28 cellular contexts compared by ENCODE assay signal in the genomic region with DNA sequence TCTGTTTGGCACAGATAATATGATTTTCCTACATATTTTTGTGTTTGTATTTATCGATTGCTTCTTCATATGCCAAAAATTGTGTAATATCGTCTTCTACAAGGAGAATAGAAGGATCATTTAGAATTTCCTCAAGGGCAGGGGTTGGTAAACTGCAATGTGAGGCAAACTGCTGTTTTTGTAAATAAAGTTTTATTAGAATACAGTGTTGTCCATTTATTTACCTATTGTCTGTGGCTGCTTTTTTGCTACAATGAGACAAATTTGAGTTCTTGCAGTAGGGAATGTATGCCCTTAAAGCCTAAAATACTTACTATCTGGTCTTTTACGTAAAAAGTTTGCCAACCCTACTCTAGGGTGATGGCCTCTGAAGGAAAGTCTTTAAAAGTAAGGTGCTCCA.
DNase-seq lines count a peak whose midpoint lies in the region; ATAC-seq, FAIRE-seq and TF ChIP-seq lines count a peak whose summit lies in the region.
"Had no signal": no experiment of that assay in that cellular context is flagged by ENCODE, and none has a peak within 500 bp of the region (broad histone marks: within the 10 kb centered on the region; RNA-seq: fewer than 3 reads in every experiment).

No MANE protein-coding gene starts in this region.

- BruUV-seq in K562 (replicated peaks; lab: Mats Ljungman, UMichigan): no TSS peak

- no peak for TF ChIP-seq CTCF in K562 (IDR thresholded peaks at IDR 0.05 in 2 of 3, conservative IDR thresholded peaks at IDR 0.05 in 1 of 3; ENCODE audit: insufficient read depth in 2 of 3, low read depth in 1 of 3, low read length in 3 of 3)
- no peak for TF ChIP-seq CTCF in heart left ventricle (IDR thresholded peaks at IDR 0.05)

- peak; percentile 15 for FAIRE-seq in K562 (lab: Jason Lieb, UNC)
- FAIRE-seq: A204.1, A549, D721Med had no signal

- TF ChIP-seq POLR2A in K562 (conservative IDR thresholded peaks at IDR 0.05) (no peak), heart left ventricle (IDR thresholded peaks at IDR 0.05) (no peak)

- CTCF ChIA-PET in K562 (lab: Yijun Ruan, JAX; ENCODE audit: low intra/inter-chr PET ratio): no interaction called here

- H2AFZ ChIP-seq in K562 (ENCODE audit: low read depth, low read length): no peak overlapping the region

- TF ChIP-seq EP300 in K562 (IDR thresholded peaks at IDR 0.05; ENCODE audit: low read length): no peak

- no peak overlapping the region for H3K9ac ChIP-seq in K562 (ENCODE audit: insufficient read depth in 1 of 2, low read depth in 2 of 2, low read length in 2 of 2)
- H3K9ac ChIP-seq: BLaER1; BLaER1 treated with 17β-estradiol and CSF1 and Interleukin-3, amounts not matched to agents 10 nM and 100 nM had no signal

- intact Hi-C loops in K562 (cut with micrococcal nuclease) (no loop called here), heart left ventricle (cut with DNase I) (no loop called here)

- 98% methylated on average over 3 of the region's 3 CpGs for WGBS in K562 (ENCODE audit: insufficient coverage, low coverage, missing lambda C conversion rate)
- 68 to 87% (median 81%) methylated on average over 3 of the region's 3 CpGs for WGBS in heart left ventricle, 4 donors

- no peak overlapping the region for H3K4me3 ChIP-seq in K562
- no peak overlapping the region for H3K4me3 ChIP-seq in heart left ventricle
- H3K4me3 ChIP-seq: A549; BLaER1; BLaER1 treated with 17β-estradiol and CSF1 and Interleukin-3, amounts not matched to agents 10 nM and 100 nM had no signal

- peaks cover 85% of the 10 kb centered on the region for H3K36me3 ChIP-seq in K562 (ENCODE audit: control insufficient read depth, insufficient read depth, low read length)
- no peaks in the 10 kb centered on the region for H3K36me3 ChIP-seq in heart left ventricle
- H3K36me3 ChIP-seq: BE2C; BLaER1; BLaER1 treated with 17β-estradiol and CSF1 and Interleukin-3, amounts not matched to agents 10 nM and 100 nM had no signal

- H3K79me2 ChIP-seq in K562 (ENCODE audit: control insufficient read depth, insufficient read depth, low read length): peaks cover 96% of the 10 kb centered on the region

- H3K27me3 ChIP-seq in K562 (ENCODE audit: control insufficient read depth in 2 of 2, insufficient read depth in 2 of 2, low read length in 2 of 2): no peaks in the 10 kb centered on the region
- no peaks in the 10 kb centered on the region for H3K27me3 ChIP-seq in heart left ventricle
- H3K27me3 ChIP-seq: BE2C; BLaER1; BLaER1 treated with 17β-estradiol and CSF1 and Interleukin-3, amounts not matched to agents 10 nM and 100 nM had no signal

- no peaks in the 10 kb centered on the region for H4K20me1 ChIP-seq in K562 (replicated peaks; ENCODE audit: control insufficient read depth, insufficient read depth, low read length)
- H4K20me1 ChIP-seq: BLaER1; BLaER1 treated with 17β-estradiol and CSF1 and Interleukin-3, amounts not matched to agents 10 nM and 100 nM had no signal

- DNase-seq in K562 (ENCODE audit: extremely low read depth in 1 of 4, low spot score in 3 of 4): no peak
- no peak for DNase-seq in heart left ventricle
- DNase-seq: 8988T; ACHN; AML-193; BE2C; C1 segment of cervical spinal cord; Caco-2; Calu3; CD4-positive, alpha-beta T cell; CD4-positive, CD25-positive, alpha-beta regulatory T cell; CD8-positive, alpha-beta memory T cell; CD8-positive, alpha-beta T cell; COR-L47; DMS 273 treated with DMSO at 0.1 percent for 48 hours; DMS153; DMS53; DMS79; DMS79 treated with DMSO at 0.1 percent for 48 hours; DND-41; EL had no signal

- POLR2A ChIA-PET in K562 (lab: Yijun Ruan, JAX): no interaction called here

- H3K4me2 ChIP-seq in K562 (ENCODE audit: insufficient read depth, low read length): no peak overlapping the region
- H3K4me2 ChIP-seq: A549; BLaER1; BLaER1 treated with 17β-estradiol and CSF1 and Interleukin-3, amounts not matched to agents 10 nM and 100 nM had no signal

- H3K27ac ChIP-seq in K562 (ENCODE audit: extremely low read depth, low read depth, low read length) (no peak overlapping the region), heart left ventricle (no peak overlapping the region)
- H3K27ac ChIP-seq: 22Rv1; A549; BLaER1; BLaER1 treated with 17β-estradiol and CSF1 and Interleukin-3, amounts not matched to agents 10 nM and 100 nM; C4-2B had no signal

- no peak for ATAC-seq in K562
- no peak for ATAC-seq in heart left ventricle
- ATAC-seq: A549; CD8-positive, alpha-beta T cell had no signal

- TF ChIP-seq RAD21 in K562 (CRISPR knock-in tag; conservative IDR thresholded peaks at IDR 0.05 in 1 of 2, IDR thresholded peaks at IDR 0.05 in 1 of 2): no peak

- H3K4me1 ChIP-seq in K562 (replicated peaks in 1 of 2; ENCODE audit: control insufficient read depth in 2 of 2, insufficient read depth in 2 of 2, low read length in 2 of 2) (no peaks in the 10 kb centered on the region; a peak in 1 of 5 replicates), heart left ventricle (no peaks in the 10 kb centered on the region)
- H3K4me1 ChIP-seq: A549, BE2C, BLaER1, Caco-2 had no signal

- H3K9me3 ChIP-seq in K562 (replicated peaks; ENCODE audit: control insufficient read depth, insufficient read depth, low read depth, low read length) (no peaks in the 10 kb centered on the region), heart left ventricle (no peaks in the 10 kb centered on the region)
- H3K9me3 ChIP-seq: A549, BE2C, BLaER1, Caco-2 had no signal

- in situ Hi-C loops in K562 (cut with MboI): no loop called here

- peaks cover 6% of the 10 kb centered on the region for H3K9me1 ChIP-seq in K562 (ENCODE audit: control insufficient read depth, insufficient read depth, low read length)

TF ChIP-seq in K562, 482 proteins besides CTCF, POLR2A, EP300 and RAD21:
- TF ChIP-seq ZNF347 (CRISPR knock-in tag; IDR thresholded peaks at IDR 0.05; ENCODE audit: low read depth) (no peak), HNRNPH1 (optimal IDR thresholded peaks at IDR 0.05; ENCODE audit: low read depth, low read length) (no peak)
- TF ChIP-seq, protein P1, sequence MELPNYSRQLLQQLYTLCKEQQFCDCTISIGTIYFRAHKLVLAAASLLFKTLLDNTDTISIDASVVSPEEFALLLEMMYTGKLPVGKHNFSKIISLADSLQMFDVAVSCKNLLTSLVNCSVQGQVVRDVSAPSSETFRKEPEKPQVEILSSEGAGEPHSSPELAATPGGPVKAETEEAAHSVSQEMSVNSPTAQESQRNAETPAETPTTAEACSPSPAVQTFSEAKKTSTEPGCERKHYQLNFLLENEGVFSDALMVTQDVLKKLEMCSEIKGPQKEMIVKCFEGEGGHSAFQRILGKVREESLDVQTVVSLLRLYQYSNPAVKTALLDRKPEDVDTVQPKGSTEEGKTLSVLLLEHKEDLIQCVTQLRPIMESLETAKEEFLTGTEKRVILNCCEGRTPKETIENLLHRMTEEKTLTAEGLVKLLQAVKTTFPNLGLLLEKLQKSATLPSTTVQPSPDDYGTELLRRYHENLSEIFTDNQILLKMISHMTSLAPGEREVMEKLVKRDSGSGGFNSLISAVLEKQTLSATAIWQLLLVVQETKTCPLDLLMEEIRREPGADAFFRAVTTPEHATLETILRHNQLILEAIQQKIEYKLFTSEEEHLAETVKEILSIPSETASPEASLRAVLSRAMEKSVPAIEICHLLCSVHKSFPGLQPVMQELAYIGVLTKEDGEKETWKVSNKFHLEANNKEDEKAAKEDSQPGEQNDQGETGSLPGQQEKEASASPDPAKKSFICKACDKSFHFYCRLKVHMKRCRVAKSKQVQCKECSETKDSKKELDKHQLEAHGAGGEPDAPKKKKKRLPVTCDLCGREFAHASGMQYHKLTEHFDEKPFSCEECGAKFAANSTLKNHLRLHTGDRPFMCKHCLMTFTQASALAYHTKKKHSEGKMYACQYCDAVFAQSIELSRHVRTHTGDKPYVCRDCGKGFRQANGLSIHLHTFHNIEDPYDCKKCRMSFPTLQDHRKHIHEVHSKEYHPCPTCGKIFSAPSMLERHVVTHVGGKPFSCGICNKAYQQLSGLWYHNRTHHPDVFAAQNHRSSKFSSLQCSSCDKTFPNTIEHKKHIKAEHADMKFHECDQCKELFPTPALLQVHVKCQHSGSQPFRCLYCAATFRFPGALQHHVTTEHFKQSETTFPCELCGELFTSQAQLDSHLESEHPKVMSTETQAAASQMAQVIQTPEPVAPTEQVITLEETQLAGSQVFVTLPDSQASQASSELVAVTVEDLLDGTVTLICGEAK (IDR thresholded peaks at IDR 0.05): peak; percentile 86
- TF ChIP-seq, protein P1 (CRISPR knock-in tag; IDR thresholded peaks at IDR 0.05): peak; percentile 63; the same call in 1 of the 2 replicates
TF ChIP-seq in K562: peak in this region for 1.
